11 cellular contexts compared by ENCODE assay signal in the genomic region with DNA sequence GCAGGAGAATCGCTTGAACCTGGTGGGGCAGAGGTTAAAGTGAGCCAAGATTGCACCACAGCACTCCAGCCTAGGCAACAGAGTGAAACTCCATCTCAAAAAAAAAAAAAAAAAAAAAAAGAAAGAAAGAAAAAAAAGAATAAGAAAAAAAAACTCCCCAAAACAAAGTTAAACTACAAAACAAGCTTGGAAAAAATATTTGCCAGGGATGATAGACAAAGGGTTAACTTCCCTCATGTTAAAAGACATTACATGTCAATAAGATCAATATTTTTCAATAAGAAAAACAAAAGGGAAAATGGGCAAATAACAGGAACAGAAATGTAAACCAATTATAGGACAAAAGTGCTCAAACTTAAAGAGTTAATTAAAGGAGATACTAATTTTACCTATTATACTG. TPM values are rescaled to one million over a fixed set of nuclear protein-coding genes. Genes with fewer than 3 reads are reported as not detected.
DNase-seq lines count a peak whose midpoint lies in the region; ATAC-seq and TF ChIP-seq lines count a peak whose summit lies in the region.
"Had no signal": no experiment of that assay in that cellular context is flagged by ENCODE, and none has a peak within 500 bp of the region (broad histone marks: within the 10 kb centered on the region; RNA-seq: fewer than 3 reads in every experiment).

No MANE protein-coding gene starts in this region.

- no peaks in the 10 kb centered on the region for H3K36me3 ChIP-seq in CD8-positive, alpha-beta memory T cell (ENCODE audit: insufficient read depth, low read length)
- peaks cover 7 to 14% (median 9%) of the 10 kb centered on the region in 4 donors for H3K36me3 ChIP-seq in sigmoid colon

- peaks cover 0 to 3% of the 10 kb centered on the region in 2 donors for H3K27me3 Mint-ChIP-seq in CD8-positive, alpha-beta memory T cell
- H3K27me3 Mint-ChIP-seq in T-cell = no peaks in the 10 kb centered on the region

- H3K27me3 ChIP-seq in CD8-positive, alpha-beta memory T cell (ENCODE audit: insufficient read depth, low read length, poor library complexity, severe bottlenecking) = no peaks in the 10 kb centered on the region
- no peaks in the 10 kb centered on the region for H3K27me3 ChIP-seq in sigmoid colon

- no peak for DNase-seq in CD8-positive, alpha-beta memory T cell
- DNase-seq in T-cell (no peak), fibroblast of the aortic adventitia (ENCODE audit: low read depth) (no peak), sigmoid colon (no peak), SIG-M5 (lab: John Stamatoyannopoulos, UW) (no peak), NCI-H1417 treated with DMSO at 0.1 percent for 48 hours (lab: John Stamatoyannopoulos, UW) (no peak)

- WGBS in sigmoid colon, 2 donors = 10 to 22% methylated on average over 1 of the region's 1 CpG

- peak overlapping the region in 6 of 8 donors; percentile 1 to 85 (median 38) for H3K27ac Mint-ChIP-seq in CD8-positive, alpha-beta memory T cell
- H3K27ac Mint-ChIP-seq in T-cell = no peak overlapping the region
- H3K27ac Mint-ChIP-seq: activated naive CD4-positive, alpha-beta T cell treated with anti-CD3 and anti-CD28 coated beads, Interleukin-2, amount 50 U/mL, for 72 hours had no signal

- H3K36me3 Mint-ChIP-seq in CD8-positive, alpha-beta memory T cell = peaks cover 0 to 10% (median 0%) of the 10 kb centered on the region in 3 donors
- no peaks in the 10 kb centered on the region for H3K36me3 Mint-ChIP-seq in T-cell
- H3K36me3 Mint-ChIP-seq: activated naive CD4-positive, alpha-beta T cell treated with anti-CD3 and anti-CD28 coated beads, Interleukin-2, amount 50 U/mL, for 72 hours had no signal

- TF ChIP-seq POLR2A in sigmoid colon (IDR thresholded peaks at IDR 0.05) = no peak

- CTCF ChIA-PET in CD8-positive, alpha-beta memory T cell (lab: Charles Lee) = no interaction called here
- CTCF ChIA-PET in T-cell (lab: Charles Lee) = interaction anchor here in 1 of 2 donors (0.7 kb wide), 1 partner anchor 101 kb away, joined by 4 read pairs; no protein-coding TSS in a partner anchor

- TF ChIP-seq CTCF in fibroblast of the aortic adventitia (IDR thresholded peaks at IDR 0.05; ENCODE audit: insufficient read depth, low read length) (no peak), sigmoid colon (IDR thresholded peaks at IDR 0.05) (no peak)

- ATAC-seq in T-cell (replicated peaks in 1 of 4) (no peak), GM19395 (IDR thresholded peaks at IDR 0.05; ENCODE audit: unreplicated experiment) (no peak), HG02678 (IDR thresholded peaks at IDR 0.05; ENCODE audit: unreplicated experiment) (no peak)
- ATAC-seq: activated naive CD4-positive, alpha-beta T cell treated with anti-CD3 and anti-CD28 coated beads, Interleukin-2, amount 50 U/mL, for 72 hours had no signal

- peak overlapping the region; percentile 41 for H3K27ac ChIP-seq in CD8-positive, alpha-beta memory T cell (ENCODE audit: low read depth, low read length)
- H3K27ac ChIP-seq in sigmoid colon = peak overlapping the region; percentile 87 to 93 (median 90)

- intact Hi-C loops in sigmoid colon (cut with DNase I) = loop anchor here (2.0 kb wide), 1 partner anchor 101 kb away; no protein-coding TSS in a partner anchor

- H3K9me3 ChIP-seq in CD8-positive, alpha-beta memory T cell (ENCODE audit: low read length) = no peaks in the 10 kb centered on the region
- H3K9me3 ChIP-seq in sigmoid colon = no peaks in the 10 kb centered on the region

- no peak overlapping the region for H3K4me3 ChIP-seq in CD8-positive, alpha-beta memory T cell (ENCODE audit: low read length)
- H3K4me3 ChIP-seq in fibroblast of the aortic adventitia (ENCODE audit: low read depth, low read length) = peak overlapping the region; percentile 93
- H3K4me3 ChIP-seq in sigmoid colon = peak overlapping the region; percentile 64 to 80 (median 72)

- TF ChIP-seq EP300 in sigmoid colon (IDR thresholded peaks at IDR 0.05) = no peak

- H3K4me1 ChIP-seq in CD8-positive, alpha-beta memory T cell (ENCODE audit: insufficient read depth, low read length) = peaks cover 15% of the 10 kb centered on the region
- H3K4me1 ChIP-seq in sigmoid colon = peaks cover 0 to 60% (median 46%) of the 10 kb centered on the region in 4 donors

- no peaks in the 10 kb centered on the region for H3K9me3 Mint-ChIP-seq in CD8-positive, alpha-beta memory T cell
- H3K9me3 Mint-ChIP-seq in T-cell = no peaks in the 10 kb centered on the region
- H3K9me3 Mint-ChIP-seq: activated naive CD4-positive, alpha-beta T cell treated with anti-CD3 and anti-CD28 coated beads, Interleukin-2, amount 50 U/mL, for 72 hours had no signal

- peaks cover 33 to 64% (median 34%) of the 10 kb centered on the region in 3 donors for H3K4me1 Mint-ChIP-seq in CD8-positive, alpha-beta memory T cell
- H3K4me1 Mint-ChIP-seq in T-cell = peaks cover 20 to 39% (median 30%) of the 10 kb centered on the region in 3 donors

- H3K4me3 Mint-ChIP-seq in CD8-positive, alpha-beta memory T cell = peak overlapping the region in 6 of 7 donors; percentile 24 to 94 (median 88)
- peak overlapping the region; percentile 28 to 78 (median 48) for H3K4me3 Mint-ChIP-seq in T-cell

- POLR2A ChIA-PET in CD8-positive, alpha-beta memory T cell (lab: Charles Lee) = interaction anchor here (0.7 to 1.2 kb wide), 3 partner anchors 9 to 524 kb away, joined by 5 to 10 read pairs (median 7); no protein-coding TSS in a partner anchor
- POLR2A ChIA-PET in T-cell (lab: Charles Lee) = no interaction called here

RNA-seq across cellular contexts. Expression of a gene that starts 26.4 kb away (rescaled TPM):
- total RNA-seq in CD8-positive, alpha-beta memory T cell = not detected
- not detected for polyA plus RNA-seq in CD8-positive, alpha-beta memory T cell
- total RNA-seq in T-cell (not detected), fibroblast of the aortic adventitia (ENCODE audit: low replicate concordance) (not detected in 2 replicates), sigmoid colon (not detected)
- not detected for polyA plus RNA-seq in sigmoid colon
- total RNA-seq: activated naive CD4-positive, alpha-beta T cell treated with anti-CD3 and anti-CD28 coated beads, Interleukin-2, amount 50 U/mL, for 72 hours; SK-MEL-5 had no signal
- polyA plus RNA-seq: neural cell had no signal

Comparison
In these comparisons a context has a peak if more than half of its experiments do, and no peak if none do; other contexts are left out.
1. H3K27ac Mint-ChIP-seq: peak in CD8-positive, alpha-beta memory T cell (6 of 8); none in T-cell (0 of 2).